In genomic region chr10:33883881-33884280, GRCh38 we compare ENCODE assay signal across 1 cellular context.
TF ChIP-seq lines count a peak whose summit lies in the region.

No MANE protein-coding gene starts in this region.

TF ChIP-seq in HepG2, 621 proteins besides CTCF, POLR2A, EP300 and RAD21:
- TF ChIP-seq KLF15 (CRISPR knock-in tag; IDR thresholded peaks at IDR 0.05; ENCODE audit: borderline replicate concordance) (no peak), TFE3 (CRISPR knock-in tag; IDR thresholded peaks at IDR 0.05) (no peak), ZNF205 (CRISPR knock-in tag; IDR thresholded peaks at IDR 0.05) (no peak), MEIS2 (CRISPR knock-in tag; IDR thresholded peaks at IDR 0.05) (no peak), NR2F6 (IDR thresholded peaks at IDR 0.05) (no peak), NR2F6 (CRISPR knock-in tag; IDR thresholded peaks at IDR 0.05) (no peak), HMGXB4 (CRISPR knock-in tag; IDR thresholded peaks at IDR 0.05; ENCODE audit: borderline replicate concordance in 1 of 2, low read depth in 1 of 2) (no peak), ZNF549 (CRISPR knock-in tag; IDR thresholded peaks at IDR 0.05) (no peak), GRHL1 (CRISPR knock-in tag; conservative IDR thresholded peaks at IDR 0.05) (no peak), TBX3 (IDR thresholded peaks at IDR 0.05; ENCODE audit: borderline replicate concordance) (no peak)
